Comparison of ENCODE assay signal across 36 cellular contexts in genomic region chr20:22055981-22056380, GRCh38.
DNase-seq lines count a peak whose midpoint lies in the region; ATAC-seq, FAIRE-seq and TF ChIP-seq lines count a peak whose summit lies in the region.
"Had no signal": no experiment of that assay in that cellular context is flagged by ENCODE, and none has a peak within 500 bp of the region (broad histone marks: within the 10 kb centered on the region; RNA-seq: fewer than 3 reads in every experiment).

No MANE protein-coding gene starts in this region.

- WGBS in HepG2 (ENCODE audit: low lambda C conversion rate): 0% methylated on average over 1 of the region's 1 CpG
- 56% methylated on average over 1 of the region's 1 CpG for WGBS in right lobe of liver (ENCODE audit: insufficient coverage, low coverage, low lambda C conversion rate, missing lambda C conversion rate)
- 5% methylated on average over 1 of the region's 1 CpG for WGBS in A549 (ENCODE audit: missing lambda C conversion rate)

- H3K36me3 ChIP-seq in HepG2 (replicated peaks in 1 of 2; ENCODE audit: control insufficient read depth in 1 of 2, insufficient read depth in 2 of 2, low read length in 2 of 2): no peaks in the 10 kb centered on the region
- H3K36me3 ChIP-seq in right lobe of liver: no peaks in the 10 kb centered on the region
- no peaks in the 10 kb centered on the region for H3K36me3 ChIP-seq in neural progenitor cell
- H3K36me3 ChIP-seq: BE2C; BLaER1; BLaER1 treated with 17β-estradiol and CSF1 and Interleukin-3, amounts not matched to agents 10 nM and 100 nM had no signal

- H3K4me3 ChIP-seq in HepG2 (replicated peaks in 1 of 3; ENCODE audit: insufficient read depth in 1 of 3, low read depth in 2 of 3, low read length in 3 of 3): no peak overlapping the region
- no peak overlapping the region for H3K4me3 ChIP-seq in right lobe of liver
- no peak overlapping the region for H3K4me3 ChIP-seq in A549
- H3K4me3 ChIP-seq in LNCaP clone FGC (ENCODE audit: low read depth, low read length): no peak overlapping the region
- no peak overlapping the region for H3K4me3 ChIP-seq in neural progenitor cell
- H3K4me3 ChIP-seq: BLaER1; BLaER1 treated with 17β-estradiol and CSF1 and Interleukin-3, amounts not matched to agents 10 nM and 100 nM had no signal

- no peaks in the 10 kb centered on the region for H3F3A ChIP-seq in neural progenitor cell (ENCODE audit: low read depth)

- H3K79me2 ChIP-seq in HepG2 (ENCODE audit: insufficient read depth, low read length) (no peaks in the 10 kb centered on the region), neural progenitor cell (ENCODE audit: low read depth) (no peaks in the 10 kb centered on the region)

- in situ Hi-C loops in HepG2 (cut with HindIII; ENCODE audit: extremely low pct_ligation_motif_present, low pct_unique_long_range_greater_than_20kb): no loop called here

- FAIRE-seq in HepG2 (lab: Jason Lieb, UNC) (no peak), A549 (lab: Jason Lieb, UNC) (peak; percentile 36)
- FAIRE-seq: A204.1, D721Med had no signal

- TF ChIP-seq EP300 in HepG2 (IDR thresholded peaks at IDR 0.05; ENCODE audit: low read depth in 2 of 2, low read length in 2 of 2): no peak
- TF ChIP-seq EP300 in HepG2 (CRISPR knock-in tag; IDR thresholded peaks at IDR 0.05; ENCODE audit: borderline replicate concordance): no peak
- TF ChIP-seq EP300 in A549 (IDR thresholded peaks at IDR 0.05): no peak

- POLR2A ChIA-PET in HepG2 (lab: Yijun Ruan, JAX) (no interaction called here), A549 (lab: Yijun Ruan, JAX) (no interaction called here)

- H3K27me3 ChIP-seq in HepG2 (ENCODE audit: control insufficient read depth in 1 of 2, insufficient read depth in 2 of 2, low read length in 2 of 2) (no peaks in the 10 kb centered on the region), right lobe of liver (no peaks in the 10 kb centered on the region), neural progenitor cell (no peaks in the 10 kb centered on the region)
- H3K27me3 ChIP-seq: BE2C; BLaER1; BLaER1 treated with 17β-estradiol and CSF1 and Interleukin-3, amounts not matched to agents 10 nM and 100 nM had no signal

- no peaks in the 10 kb centered on the region for H3K36me3 Mint-ChIP-seq in neural progenitor cell
- H3K36me3 Mint-ChIP-seq: CD14-positive monocyte; CD4-positive, alpha-beta memory T cell; CD4-positive, CD25-positive, alpha-beta regulatory T cell; CD8-positive, alpha-beta memory T cell; CD8-positive, alpha-beta T cell had no signal

- TF ChIP-seq RAD21 in HepG2 (CRISPR knock-in tag; IDR thresholded peaks at IDR 0.05) (no peak), A549 (conservative IDR thresholded peaks at IDR 0.05 in 1 of 2, IDR thresholded peaks at IDR 0.05 in 1 of 2) (no peak)

- TF ChIP-seq CTCF in HepG2 (CRISPR knock-in tag; IDR thresholded peaks at IDR 0.05): no peak
- no peak for TF ChIP-seq CTCF in right lobe of liver (IDR thresholded peaks at IDR 0.05)
- TF ChIP-seq CTCF in A549 (IDR thresholded peaks at IDR 0.05): no peak
- TF ChIP-seq CTCF in LNCaP clone FGC (IDR thresholded peaks at IDR 0.05; ENCODE audit: control insufficient read depth, extremely low read depth, insufficient read depth): no peak
- TF ChIP-seq CTCF in neural progenitor cell (IDR thresholded peaks at IDR 0.05): no peak

- no peaks in the 10 kb centered on the region for H3K4me1 ChIP-seq in HepG2 (ENCODE audit: insufficient read depth, low read length)
- no peaks in the 10 kb centered on the region for H3K4me1 ChIP-seq in right lobe of liver
- H3K4me1 ChIP-seq in A549: no peaks in the 10 kb centered on the region
- no peaks in the 10 kb centered on the region for H3K4me1 ChIP-seq in neural progenitor cell
- H3K4me1 ChIP-seq: BE2C; BLaER1; BLaER1 treated with 17β-estradiol and CSF1 and Interleukin-3, amounts not matched to agents 10 nM and 100 nM had no signal

- ATAC-seq in HepG2: no peak
- ATAC-seq in right lobe of liver: no peak
- ATAC-seq in A549: no peak
- ATAC-seq: CD8-positive, alpha-beta T cell had no signal

- H3K9me3 Mint-ChIP-seq in neural progenitor cell: no peaks in the 10 kb centered on the region
- H3K9me3 Mint-ChIP-seq: CD8-positive, alpha-beta T cell had no signal

- no peak for TF ChIP-seq POLR2A in HepG2 (IDR thresholded peaks at IDR 0.05; ENCODE audit: insufficient read depth in 1 of 2, low read depth in 2 of 2, low read length in 2 of 2)
- TF ChIP-seq POLR2A in right lobe of liver (IDR thresholded peaks at IDR 0.05): no peak
- no peak for TF ChIP-seq POLR2A in A549 (IDR thresholded peaks at IDR 0.05; ENCODE audit: low read length)

- H2AFZ ChIP-seq in HepG2 (ENCODE audit: low read length): no peak overlapping the region
- peak overlapping the region; percentile 12 for H2AFZ ChIP-seq in neural progenitor cell (replicated peaks)

- DNase-seq in HepG2 (ENCODE audit: low spot score) (no peak), right lobe of liver (no peak), A549 (ENCODE audit: low read depth in 1 of 2, low spot score in 1 of 2) (no peak), LNCaP clone FGC (ENCODE audit: low read depth) (peak; percentile 59), neural progenitor cell (ENCODE audit: low spot score) (no peak), activated T-cell treated with anti-CD3 and anti-CD28 coated beads for 4 hours (no peak), NOMO-1 treated with dmso at 0.1 percent for 144 hours (lab: John Stamatoyannopoulos, UW; ENCODE audit: unreplicated experiment) (no peak)
- no peak for DNase-seq in stimulated activated naive CD4-positive, alpha-beta T cell treated with Interleukin-2 at 50 U/mL for 16 hours (lab: John Stamatoyannopoulos, UW)
- DNase-seq: 8988T; ACHN; AML-193; BE2C; C1 segment of cervical spinal cord; Caco-2; Calu3; CD4-positive, alpha-beta memory T cell; CD4-positive, alpha-beta T cell; CD4-positive, CD25-positive, alpha-beta regulatory T cell; CD8-positive, alpha-beta memory T cell; CD8-positive, alpha-beta T cell; COR-L47; DMS 273 treated with DMSO at 0.1 percent for 48 hours; DMS153; DMS53; DMS79; DMS79 treated with DMSO at 0.1 percent for 48 hours; DND-41; EL had no signal

- H3K4me1 Mint-ChIP-seq in neural progenitor cell: no peaks in the 10 kb centered on the region
- H3K4me1 Mint-ChIP-seq: B cell; CD14-positive monocyte; CD4-positive, alpha-beta memory T cell; CD4-positive, CD25-positive, alpha-beta regulatory T cell; CD8-positive, alpha-beta memory T cell had no signal

- CTCF ChIA-PET in HepG2 (lab: Yijun Ruan, JAX; ENCODE audit: low intra/inter-chr PET ratio, low total read pairs): no interaction called here
- CTCF ChIA-PET in A549 (lab: Yijun Ruan, JAX): no interaction called here

- intact Hi-C loops in HepG2 (cut with micrococcal nuclease; ENCODE audit: unreplicated experiment) (no loop called here), right lobe of liver (cut with DNase I) (no loop called here)

- no peaks in the 10 kb centered on the region for H4K20me1 ChIP-seq in HepG2 (ENCODE audit: insufficient read depth, low read length)
- no peaks in the 10 kb centered on the region for H4K20me1 ChIP-seq in neural progenitor cell (ENCODE audit: low read depth)
- H4K20me1 ChIP-seq: BLaER1; BLaER1 treated with 17β-estradiol and CSF1 and Interleukin-3, amounts not matched to agents 10 nM and 100 nM had no signal

- BruUV-seq in HepG2 (replicated peaks; lab: Mats Ljungman, UMichigan): no TSS peak

- H3K27ac ChIP-seq in HepG2 (ENCODE audit: extremely low read length, insufficient read depth, low read length): no peak overlapping the region
- H3K27ac ChIP-seq in right lobe of liver: no peak overlapping the region
- no peak overlapping the region for H3K27ac ChIP-seq in A549
- no peak overlapping the region for H3K27ac ChIP-seq in neural progenitor cell
- H3K27ac ChIP-seq: 22Rv1; BLaER1; BLaER1 treated with 17β-estradiol and CSF1 and Interleukin-3, amounts not matched to agents 10 nM and 100 nM; C4-2B had no signal

- H3K9ac ChIP-seq in HepG2 (ENCODE audit: insufficient read depth, low read depth, low read length): no peak overlapping the region
- no peak overlapping the region for H3K9ac ChIP-seq in neural progenitor cell
- H3K9ac ChIP-seq: BLaER1; BLaER1 treated with 17β-estradiol and CSF1 and Interleukin-3, amounts not matched to agents 10 nM and 100 nM had no signal

- H3K4me3 Mint-ChIP-seq in neural progenitor cell: no peak overlapping the region
- H3K4me3 Mint-ChIP-seq: B cell; CD14-positive monocyte; CD4-positive, alpha-beta memory T cell; CD4-positive, alpha-beta T cell; CD4-positive, CD25-positive, alpha-beta regulatory T cell; CD8-positive, alpha-beta memory T cell; CD8-positive, alpha-beta T cell had no signal

- peaks cover 2% of the 10 kb centered on the region for H3K27me3 Mint-ChIP-seq in neural progenitor cell (ENCODE audit: insufficient read depth, low read depth)
- H3K27me3 Mint-ChIP-seq: B cell; CD4-positive, alpha-beta memory T cell; CD4-positive, alpha-beta T cell; CD4-positive, CD25-positive, alpha-beta regulatory T cell; CD8-positive, alpha-beta memory T cell had no signal

- H3K4me2 ChIP-seq in HepG2 (ENCODE audit: low read depth, low read length) (no peak overlapping the region), A549 (no peak overlapping the region), neural progenitor cell (no peak overlapping the region)
- H3K4me2 ChIP-seq: BLaER1; BLaER1 treated with 17β-estradiol and CSF1 and Interleukin-3, amounts not matched to agents 10 nM and 100 nM had no signal

- H3K9me3 ChIP-seq in HepG2 (ENCODE audit: low read length) (no peaks in the 10 kb centered on the region), right lobe of liver (no peaks in the 10 kb centered on the region), A549 (no peaks in the 10 kb centered on the region; the same call in 2 of the 3 replicates), neural progenitor cell (ENCODE audit: low read depth) (no peaks in the 10 kb centered on the region)
- H3K9me3 ChIP-seq: BE2C; BLaER1; BLaER1 treated with 17β-estradiol and CSF1 and Interleukin-3, amounts not matched to agents 10 nM and 100 nM had no signal

- H3K27ac Mint-ChIP-seq in neural progenitor cell: no peak overlapping the region
- H3K27ac Mint-ChIP-seq: B cell; CD4-positive, alpha-beta memory T cell; CD4-positive, alpha-beta T cell; CD4-positive, CD25-positive, alpha-beta regulatory T cell; CD8-positive, alpha-beta memory T cell; CD8-positive, alpha-beta T cell had no signal

TF ChIP-seq in HepG2, 621 proteins besides CTCF, POLR2A, EP300 and RAD21:
- TF ChIP-seq MAFF (IDR thresholded peaks at IDR 0.05; ENCODE audit: low read depth, low read length) (0 out of 2 replicates have a peak, but pooled peaks have one; percentile 14), GFI1 (CRISPR knock-in tag; IDR thresholded peaks at IDR 0.05; ENCODE audit: borderline replicate concordance) (no peak), MAFK (conservative IDR thresholded peaks at IDR 0.05 in 1 of 2, IDR thresholded peaks at IDR 0.05 in 1 of 2; ENCODE audit: low read length in 2 of 2) (peak in 1 of 2 experiments; percentile 55; a peak in 3 of 4 replicates)
TF ChIP-seq in HepG2: peak in this region for 2.

TF ChIP-seq in A549, 52 proteins besides CTCF, POLR2A, EP300 and RAD21 (continues in another document):
- TF ChIP-seq E2F6 (IDR thresholded peaks at IDR 0.05; ENCODE audit: borderline replicate concordance, low read depth): no peak
